In genomic region chr3:48739955-48740823, GRCh38 we compare ENCODE assay signal across 8 cellular contexts. TPM values are rescaled to one million over a fixed set of nuclear protein-coding genes. Genes with fewer than 3 reads are reported as not detected.
A peak's percentile ranks its signal among the peaks of the same experiment; 100 is the strongest.
DNase-seq lines count a peak whose midpoint lies in the region; ATAC-seq and TF ChIP-seq lines count a peak whose summit lies in the region.

No MANE protein-coding gene starts in this region.

- H3K36me3 ChIP-seq in heart left ventricle (peaks cover 0 to 3% (median 0%) of the 10 kb centered on the region in 9 donors), uterus (no peaks in the 10 kb centered on the region)

- TF ChIP-seq CTCF in heart left ventricle (IDR thresholded peaks at IDR 0.05) (peak; percentile 69 to 95 (median 90)), uterus (IDR thresholded peaks at IDR 0.05) (peak; percentile 77 to 90 (median 84))

- H3K4me3 ChIP-seq in heart left ventricle (peak overlapping the region in 7 of 12 donors; percentile 7 to 31 (median 23)), uterus (no peak overlapping the region)

- DNase-seq in NCI-H748 (lab: John Stamatoyannopoulos, UW; ENCODE audit: unreplicated experiment) (peak; percentile 19), NCI-H748 treated with DMSO at 0.1 percent for 48 hours (lab: John Stamatoyannopoulos, UW) (no peak), T follicular helper cell (ENCODE audit: low read depth) (peak; percentile 12), amniotic stem cell (lab: John Stamatoyannopoulos, UW) (peak; percentile 68), heart left ventricle (peak; percentile 88 to 97 (median 95)), posterior cingulate gyrus (peak; percentile 82 to 99 (median 90)), uterus (peak; percentile 77 to 84)

- no peaks in the 10 kb centered on the region for H3K9me3 ChIP-seq in heart left ventricle
- no peaks in the 10 kb centered on the region for H3K9me3 ChIP-seq in uterus

- H3K27me3 ChIP-seq in heart left ventricle (no peaks in the 10 kb centered on the region), uterus (no peaks in the 10 kb centered on the region)

- WGBS in heart left ventricle, 4 donors = 6 to 16% (median 11%) methylated on average over 9 to 15 of the region's 15 CpGs

- TF ChIP-seq POLR2A in heart left ventricle (IDR thresholded peaks at IDR 0.05) (no peak), uterus (IDR thresholded peaks at IDR 0.05) (no peak)

- intact Hi-C loops in heart left ventricle (cut with DNase I) (loop anchor here in 5 of 10 donors (2.0 to 5.0 kb wide), 5 partner anchors 23 to 107 kb away; partner anchors contain the start of genes NCKIPSD (in 4 of the 5), IP6K2 (in 1 of the 5) and PRKAR2A (in 1 of the 5)), posterior cingulate gyrus (cut with DNase I) (loop anchor here (2.0 to 10.0 kb wide), 2 partner anchors 55 to 105 kb away; partner anchors contain the start of genes NCKIPSD and PRKAR2A), uterus (cut with DNase I; ENCODE audit: low total_unique reads) (no loop called here)

- peak overlapping the region; percentile 77 to 94 (median 85) for H3K27ac ChIP-seq in heart left ventricle
- H3K27ac ChIP-seq in uterus = peak overlapping the region; percentile 63 to 71

- H3K4me1 ChIP-seq in heart left ventricle (peaks cover 9 to 60% (median 47%) of the 10 kb centered on the region in 12 donors), uterus (peaks cover 4 to 10% of the 10 kb centered on the region in 2 donors)

- ATAC-seq in HG03442 (IDR thresholded peaks at IDR 0.05; ENCODE audit: unreplicated experiment) = peak; percentile 68
- peak; percentile 76 to 92 (median 91) for ATAC-seq in heart left ventricle

RNA-seq across cellular contexts. Expression of gene IP6K2, which starts 23.2 kb away (rescaled TPM):
- total RNA-seq in heart left ventricle (10 to 100 TPM; 14.1 to 35.5 (median 25.6) TPM), uterus (10 to 100 TPM; 45.6 to 91.7 (median 78.0) TPM)
- 10 to 100 TPM; 33.4 to 42.7 TPM for polyA plus RNA-seq in heart left ventricle

RNA-seq across cellular contexts. Expression of gene NCKIPSD, which starts 54.5 kb away (rescaled TPM):
- 10 to 100 TPM in 7 of 9 donors, 1 to 10 TPM in 2; 9.8 to 47.6 (median 14.7) TPM for total RNA-seq in heart left ventricle
- 10 to 100 TPM; 11.5 to 16.9 TPM for polyA plus RNA-seq in heart left ventricle
- total RNA-seq in uterus = 10 to 100 TPM; 11.0 to 48.9 (median 25.6) TPM

Comparison
In these comparisons a context has a peak if more than half of its experiments do, and no peak if none do; other contexts are left out.
1. H3K4me3 ChIP-seq: peak in heart left ventricle (7 of 12); none in uterus (0 of 2).